ENCODE assay signal across 22 cellular contexts in genomic region chr10:124566981-124567835, GRCh38.
DNase-seq lines count a peak whose midpoint lies in the region; ATAC-seq, FAIRE-seq and TF ChIP-seq lines count a peak whose summit lies in the region.
"Had no signal": no experiment of that assay in that cellular context is flagged by ENCODE, and none has a peak within 500 bp of the region (broad histone marks: within the 10 kb centered on the region; RNA-seq: fewer than 3 reads in every experiment).

No MANE protein-coding gene starts in this region.

- H3F3A ChIP-seq in SU-DHL-6 (ENCODE audit: insufficient read depth): peaks cover 30% of the 10 kb centered on the region

- no peaks in the 10 kb centered on the region for H3K79me1 ChIP-seq in mesendoderm (ENCODE audit: low read length)

- intact Hi-C loops in kidney (cut with DNase I): no loop called here

- DNase-seq in kidney (peak; percentile 57), occipital lobe (lab: John Stamatoyannopoulos, UW) (peak; percentile 4), superior temporal gyrus (ENCODE audit: extremely low spot score) (peak; percentile 44), mesendoderm (no peak), NOMO-1 treated with dmso at 0.1 percent for 144 hours (lab: John Stamatoyannopoulos, UW; ENCODE audit: unreplicated experiment) (no peak)
- DNase-seq: activated CD4-positive, alpha-beta T cell treated with anti-CD3 and anti-CD28 coated beads, Interleukin-2, amount 10 ng/mL, durations not matched to agents 24 days and 14 days; cortex of kidney; mesenchymal stem cell; NCI-H1048; NCI-H1694 treated with DMSO at 0.1 percent for 48 hours; NCI-H2171 treated with DMSO at 0.1 percent for 48 hours; NCI-H526 treated with DMSO at 0.1 percent for 48 hours; stimulated activated CD4-positive, alpha-beta T cell treated with anti-CD3 and anti-CD28 coated beads, Interleukin-2, amount 100 ng/mL, for 24 hours; T-helper 17 cell had no signal

- H3K27me3 ChIP-seq in SU-DHL-6 (ENCODE audit: low read length): no peaks in the 10 kb centered on the region
- no peaks in the 10 kb centered on the region for H3K27me3 ChIP-seq in mesendoderm (ENCODE audit: insufficient read depth, low read length, poor library complexity)

- no peak for FAIRE-seq in kidney (lab: Jason Lieb, UNC)
- FAIRE-seq: D721Med, GM12892, urothelium cell line had no signal

- H4K5ac ChIP-seq in mesendoderm (ENCODE audit: low read length): no peak overlapping the region

- H3K4me1 ChIP-seq in kidney (ENCODE audit: control insufficient read depth in 1 of 2, insufficient read depth in 1 of 2, low read depth in 1 of 2, low read length in 2 of 2) (peaks cover 5 to 6% of the 10 kb centered on the region in 2 donors), mesendoderm (ENCODE audit: control insufficient read depth, low read depth, low read length) (peaks cover 5% of the 10 kb centered on the region)
- H3K4me1 ChIP-seq: prostate gland had no signal

- no peak overlapping the region for H2AFZ ChIP-seq in SU-DHL-6 (ENCODE audit: low read depth, low read length, severe bottlenecking)

- H2BK5ac ChIP-seq in mesendoderm (ENCODE audit: low read length): no peak overlapping the region

- no peaks in the 10 kb centered on the region for H3K9me2 ChIP-seq in SU-DHL-6 (replicated peaks; ENCODE audit: insufficient read depth, low read length)

- no peak for ATAC-seq in GM21367 (IDR thresholded peaks at IDR 0.05; ENCODE audit: unreplicated experiment)
- ATAC-seq: T-helper 17 cell had no signal

- H2BK15ac ChIP-seq in mesendoderm (replicated peaks; ENCODE audit: low read depth): no peak overlapping the region

- no peaks in the 10 kb centered on the region for H4K20me1 ChIP-seq in SU-DHL-6 (ENCODE audit: low read depth, low read length)

- no peak overlapping the region for H2AK5ac ChIP-seq in mesendoderm (ENCODE audit: low read length)

- H3K9ac ChIP-seq in SU-DHL-6 (ENCODE audit: low read length) (peak overlapping the region; percentile 60), kidney (ENCODE audit: low read length in 2 of 2) (no peak overlapping the region), mesendoderm (ENCODE audit: low read length) (no peak overlapping the region)

- no peak overlapping the region for H3K56ac ChIP-seq in mesendoderm (ENCODE audit: low read length)

- no peak overlapping the region for H3K4ac ChIP-seq in mesendoderm (ENCODE audit: low read depth, low read length)

- H3K4me3 ChIP-seq in SU-DHL-6 (ENCODE audit: insufficient read depth, low read length, poor library complexity, severe bottlenecking) (no peak overlapping the region), kidney (ENCODE audit: low read length in 2 of 2) (no peak overlapping the region), mesendoderm (ENCODE audit: low read length) (no peak overlapping the region)
- H3K4me3 ChIP-seq: prostate gland, SK-N-MC had no signal

- H2BK120ac ChIP-seq in mesendoderm (ENCODE audit: low read depth, low read length): no peak overlapping the region

- no CpG with 5 or more reads among the region's 33 CpGs for WGBS in mesendoderm (ENCODE audit: extremely low coverage, insufficient coverage, low lambda C conversion rate)

- H3K79me2 ChIP-seq in SU-DHL-6 (ENCODE audit: insufficient read depth, low read length): 0 out of 2 replicates have a peak, but pooled peaks cover 9% of the 10 kb centered on the region
- H3K79me2 ChIP-seq in mesendoderm (ENCODE audit: control insufficient read depth, insufficient read depth, low read length): no peaks in the 10 kb centered on the region

- H3K23ac ChIP-seq in mesendoderm (ENCODE audit: low read length): no peak overlapping the region

- no peak overlapping the region for H3K4me2 ChIP-seq in SU-DHL-6 (ENCODE audit: low read depth, low read length, poor library complexity, severe bottlenecking)
- no peak overlapping the region for H3K4me2 ChIP-seq in mesendoderm (ENCODE audit: low read length)

- peaks cover 3% of the 10 kb centered on the region; the same call in 1 of the 2 replicates for H3K36me3 ChIP-seq in SU-DHL-6 (ENCODE audit: low read length)
- no peaks in the 10 kb centered on the region for H3K36me3 ChIP-seq in kidney (ENCODE audit: control insufficient read depth in 1 of 2, insufficient read depth in 2 of 2, low read length in 2 of 2)
- H3K36me3 ChIP-seq in mesendoderm (ENCODE audit: control insufficient read depth, insufficient read depth, low read length): no peaks in the 10 kb centered on the region
- H3K36me3 ChIP-seq: prostate gland had no signal

- no peak overlapping the region for H4K8ac ChIP-seq in mesendoderm (ENCODE audit: low read depth, low read length)

- H3K18ac ChIP-seq in mesendoderm (ENCODE audit: low read length): no peak overlapping the region

- TF ChIP-seq CTCF in SU-DHL-6 (IDR thresholded peaks at IDR 0.05; ENCODE audit: insufficient read depth, low read length, poor library complexity, severe bottlenecking) (no peak), kidney (IDR thresholded peaks at IDR 0.05; ENCODE audit: borderline replicate concordance, extremely low read depth, insufficient read depth) (no peak)

- H3K9me3 ChIP-seq in SU-DHL-6 (ENCODE audit: insufficient read depth, low read length) (peaks cover 3% of the 10 kb centered on the region; the same call in 1 of the 2 replicates), kidney (ENCODE audit: control insufficient read depth in 1 of 2, low read length in 2 of 2) (no peaks in the 10 kb centered on the region)
- H3K9me3 ChIP-seq: prostate gland had no signal

- peak overlapping the region; percentile 92 for H3K27ac ChIP-seq in SU-DHL-6 (ENCODE audit: low read depth, low read length)
- no peak overlapping the region for H3K27ac ChIP-seq in kidney (ENCODE audit: low read depth in 2 of 2, low read length in 2 of 2)
- no peak overlapping the region for H3K27ac ChIP-seq in mesendoderm (ENCODE audit: low read depth, low read length)
- H3K27ac ChIP-seq: prostate gland, RWPE1, SK-N-MC had no signal

Comparison
In these comparisons a context has a peak if more than half of its experiments do, and no peak if none do; other contexts are left out.
1. DNase-seq: peak in kidney (single experiment), occipital lobe (single experiment) and superior temporal gyrus (single experiment); none in mesendoderm (single experiment) and NOMO-1 treated with dmso at 0.1 percent for 144 hours (single experiment).